Comparison of ENCODE assay signal across 1 cellular context in genomic region chr21:46227811-46228344, GRCh38.
TF ChIP-seq lines count a peak whose summit lies in the region.

No MANE protein-coding gene starts in this region.

TF ChIP-seq in A549, 52 proteins besides CTCF, POLR2A, EP300 and RAD21 (continued from another document):
- TF ChIP-seq ZFP36 (IDR thresholded peaks at IDR 0.05; ENCODE audit: borderline replicate concordance, partially characterized antibody) (no peak), HES2 (IDR thresholded peaks at IDR 0.05) (no peak), CHD2 (IDR thresholded peaks at IDR 0.05; ENCODE audit: low read length, partially characterized antibody) (no peak), MYC (IDR thresholded peaks at IDR 0.05; ENCODE audit: borderline replicate concordance, low read length) (no peak), CBX2 (IDR thresholded peaks at IDR 0.05; ENCODE audit: borderline replicate concordance, low read depth) (no peak), KDM5A (IDR thresholded peaks at IDR 0.05) (no peak), PHF8 (IDR thresholded peaks at IDR 0.05; ENCODE audit: borderline replicate concordance, low read depth) (no peak), POLR2AphosphoS2 (conservative IDR thresholded peaks at IDR 0.05; ENCODE audit: low read length) (no peak)
- TF ChIP-seq, protein P1, sequence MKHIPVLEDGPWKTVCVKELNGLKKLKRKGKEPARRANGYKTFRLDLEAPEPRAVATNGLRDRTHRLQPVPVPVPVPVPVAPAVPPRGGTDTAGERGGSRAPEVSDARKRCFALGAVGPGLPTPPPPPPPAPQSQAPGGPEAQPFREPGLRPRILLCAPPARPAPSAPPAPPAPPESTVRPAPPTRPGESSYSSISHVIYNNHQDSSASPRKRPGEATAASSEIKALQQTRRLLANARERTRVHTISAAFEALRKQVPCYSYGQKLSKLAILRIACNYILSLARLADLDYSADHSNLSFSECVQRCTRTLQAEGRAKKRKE (CRISPR knock-in tag; IDR thresholded peaks at IDR 0.05; ENCODE audit: low read depth) = no peak
